Comparison of ENCODE assay signal across 16 cellular contexts in the genomic region with DNA sequence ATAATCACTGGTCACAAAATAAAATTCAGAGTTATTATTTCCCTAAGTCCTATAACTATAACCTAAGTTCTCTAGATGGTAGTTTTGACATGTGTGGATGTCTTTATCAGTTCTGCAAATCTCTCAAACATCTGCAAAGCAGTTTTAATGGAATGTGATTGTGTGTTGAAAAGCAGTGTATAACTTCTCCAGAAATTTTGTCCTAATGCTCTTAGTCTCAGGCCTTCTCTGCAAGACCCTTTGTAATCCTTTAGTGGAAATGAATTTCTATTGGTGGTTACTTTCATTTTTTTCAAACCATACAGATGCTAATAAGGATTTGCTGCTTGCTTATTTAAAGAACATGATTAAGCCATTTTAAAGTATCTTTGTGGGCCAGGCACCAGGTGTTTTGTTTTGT.
DNase-seq lines count a peak whose midpoint lies in the region; ATAC-seq, FAIRE-seq and TF ChIP-seq lines count a peak whose summit lies in the region.
"Had no signal": no experiment of that assay in that cellular context is flagged by ENCODE, and none has a peak within 500 bp of the region (broad histone marks: within the 10 kb centered on the region; RNA-seq: fewer than 3 reads in every experiment).

No MANE protein-coding gene starts in this region.

- no peak for ATAC-seq in effector memory CD8-positive, alpha-beta T cell (replicated peaks)
- ATAC-seq: CD8-positive, alpha-beta T cell had no signal

- H3K27ac ChIP-seq in SU-DHL-6 (ENCODE audit: low read depth, low read length) (peak overlapping the region; percentile 99), WERI-Rb-1 (no peak overlapping the region)
- H3K27ac ChIP-seq: C4-2B had no signal

- H3K9ac ChIP-seq in SU-DHL-6 (ENCODE audit: low read length): peak overlapping the region; percentile 34; the same call in 1 of the 2 replicates

- no peak overlapping the region for H3K4me3 ChIP-seq in SU-DHL-6 (ENCODE audit: insufficient read depth, low read length, poor library complexity, severe bottlenecking)
- H3K4me3 ChIP-seq in fibroblast of villous mesenchyme (ENCODE audit: low read depth, low read length): no peak overlapping the region
- H3K4me3 ChIP-seq in WERI-Rb-1 (ENCODE audit: low read depth, low read length): no peak overlapping the region
- H3K4me3 ChIP-seq: HAP-1 had no signal

- H3K36me3 ChIP-seq in SU-DHL-6 (ENCODE audit: low read length) (no peaks in the 10 kb centered on the region), WERI-Rb-1 (no peaks in the 10 kb centered on the region)
- H3K36me3 ChIP-seq: BE2C, HAP-1 had no signal

- no peaks in the 10 kb centered on the region for H3K9me2 ChIP-seq in SU-DHL-6 (replicated peaks; ENCODE audit: insufficient read depth, low read length)

- H3K27me3 ChIP-seq in SU-DHL-6 (ENCODE audit: low read length): no peaks in the 10 kb centered on the region
- H3K27me3 ChIP-seq in WERI-Rb-1 (ENCODE audit: insufficient read depth, low read depth, severe bottlenecking): no peaks in the 10 kb centered on the region
- H3K27me3 ChIP-seq: BE2C had no signal

- H3K9me3 ChIP-seq in SU-DHL-6 (ENCODE audit: insufficient read depth, low read length) (no peaks in the 10 kb centered on the region), WERI-Rb-1 (ENCODE audit: severe bottlenecking) (no peaks in the 10 kb centered on the region)
- H3K9me3 ChIP-seq: BE2C, HAP-1 had no signal

- CTCF ChIA-PET in activated CD4-positive, alpha-beta T cell treated with anti-CD3 and anti-CD28 coated beads, Interleukin-2, amount 10 ng/mL, durations not matched to agents 7 days and 5 days (lab: Charles Lee): no interaction called here

- peak overlapping the region; percentile 90 for H3K4me2 ChIP-seq in SU-DHL-6 (ENCODE audit: low read depth, low read length, poor library complexity, severe bottlenecking)

- H3K9me3 Mint-ChIP-seq in activated CD4-positive, alpha-beta T cell treated with anti-CD3 and anti-CD28 coated beads, Interleukin-2, amount 10 ng/mL, durations not matched to agents 7 days and 5 days: no peaks in the 10 kb centered on the region
- H3K9me3 Mint-ChIP-seq in effector memory CD8-positive, alpha-beta T cell: no peaks in the 10 kb centered on the region
- H3K9me3 Mint-ChIP-seq: CD8-positive, alpha-beta T cell had no signal

- H3F3A ChIP-seq in SU-DHL-6 (ENCODE audit: insufficient read depth): peaks cover 68% of the 10 kb centered on the region

- DNase-seq in D721Med (ENCODE audit: insufficient read length, low spot score) (no peak), NCI-H82 (lab: John Stamatoyannopoulos, UW) (peak; percentile 34), fibroblast of villous mesenchyme (ENCODE audit: low read depth) (peak; percentile 57), WERI-Rb-1 (no peak)
- DNase-seq in activated CD4-positive, alpha-beta T cell treated with anti-CD3 and anti-CD28 coated beads, Interleukin-2, amount 10 ng/mL, durations not matched to agents 7 days and 5 days: no peak
- no peak for DNase-seq in effector memory CD8-positive, alpha-beta T cell
- DNase-seq: ACHN; BE2C; CD8-positive, alpha-beta T cell; COR-L47; DND-41; Karpas-422 had no signal

- H3K36me3 Mint-ChIP-seq in activated CD4-positive, alpha-beta T cell treated with anti-CD3 and anti-CD28 coated beads, Interleukin-2, amount 10 ng/mL, durations not matched to agents 7 days and 5 days (ENCODE audit: low read depth): no peaks in the 10 kb centered on the region
- peaks cover 2% of the 10 kb centered on the region for H3K36me3 Mint-ChIP-seq in effector memory CD8-positive, alpha-beta T cell (ENCODE audit: insufficient read depth)
- H3K36me3 Mint-ChIP-seq: CD8-positive, alpha-beta T cell had no signal

- H3K27me3 Mint-ChIP-seq in activated CD4-positive, alpha-beta T cell treated with anti-CD3 and anti-CD28 coated beads, Interleukin-2, amount 10 ng/mL, durations not matched to agents 7 days and 5 days: no peaks in the 10 kb centered on the region
- H3K27me3 Mint-ChIP-seq in effector memory CD8-positive, alpha-beta T cell: peaks cover 0 to 8% of the 10 kb centered on the region in 2 donors

- no peak overlapping the region for H3K27ac Mint-ChIP-seq in activated CD4-positive, alpha-beta T cell treated with anti-CD3 and anti-CD28 coated beads, Interleukin-2, amount 10 ng/mL, durations not matched to agents 7 days and 5 days
- no peak overlapping the region for H3K27ac Mint-ChIP-seq in effector memory CD8-positive, alpha-beta T cell
- H3K27ac Mint-ChIP-seq: CD8-positive, alpha-beta T cell had no signal

- H3K79me2 ChIP-seq in SU-DHL-6 (ENCODE audit: insufficient read depth, low read length): peaks cover 22% of the 10 kb centered on the region

- peak; percentile 71 for FAIRE-seq in D721Med (lab: Jason Lieb, UNC)
- FAIRE-seq: H1 had no signal

- TF ChIP-seq CTCF in D721Med (IDR thresholded peaks at IDR 0.05; ENCODE audit: insufficient read depth, missing control alignments) (no peak), SU-DHL-6 (IDR thresholded peaks at IDR 0.05; ENCODE audit: insufficient read depth, low read length, poor library complexity, severe bottlenecking) (no peak), fibroblast of villous mesenchyme (IDR thresholded peaks at IDR 0.05; ENCODE audit: insufficient read depth, low read depth, low read length) (no peak), WERI-Rb-1 (IDR thresholded peaks at IDR 0.05; ENCODE audit: low read depth, low read length) (no peak)

- H4K20me1 ChIP-seq in SU-DHL-6 (ENCODE audit: low read depth, low read length): no peaks in the 10 kb centered on the region

- H3K4me3 Mint-ChIP-seq in activated CD4-positive, alpha-beta T cell treated with anti-CD3 and anti-CD28 coated beads, Interleukin-2, amount 10 ng/mL, durations not matched to agents 7 days and 5 days: no peak overlapping the region
- no peak overlapping the region for H3K4me3 Mint-ChIP-seq in effector memory CD8-positive, alpha-beta T cell
- H3K4me3 Mint-ChIP-seq: CD8-positive, alpha-beta T cell had no signal

- no peaks in the 10 kb centered on the region for H3K4me1 Mint-ChIP-seq in activated CD4-positive, alpha-beta T cell treated with anti-CD3 and anti-CD28 coated beads, Interleukin-2, amount 10 ng/mL, durations not matched to agents 7 days and 5 days
- H3K4me1 Mint-ChIP-seq in effector memory CD8-positive, alpha-beta T cell (ENCODE audit: low read depth in 2 of 2): no peaks in the 10 kb centered on the region

- no peak overlapping the region for H2AFZ ChIP-seq in SU-DHL-6 (ENCODE audit: low read depth, low read length, severe bottlenecking)

- POLR2A ChIA-PET in activated CD4-positive, alpha-beta T cell treated with anti-CD3 and anti-CD28 coated beads, Interleukin-2, amount 10 ng/mL, durations not matched to agents 7 days and 5 days (lab: Charles Lee): no interaction called here

Comparison
In these comparisons a context has a peak if more than half of its experiments do, and no peak if none do; other contexts are left out.
1. DNase-seq: peak in NCI-H82 (single experiment) and fibroblast of villous mesenchyme (single experiment); none in D721Med (single experiment), activated CD4-positive, alpha-beta T cell treated with anti-CD3 and anti-CD28 coated beads, Interleukin-2, amount 10 ng/mL, durations not matched to agents 7 days and 5 days (single experiment), effector memory CD8-positive, alpha-beta T cell (0 of 3) and WERI-Rb-1 (single experiment).